8 cellular contexts compared by ENCODE assay signal in the genomic region with DNA sequence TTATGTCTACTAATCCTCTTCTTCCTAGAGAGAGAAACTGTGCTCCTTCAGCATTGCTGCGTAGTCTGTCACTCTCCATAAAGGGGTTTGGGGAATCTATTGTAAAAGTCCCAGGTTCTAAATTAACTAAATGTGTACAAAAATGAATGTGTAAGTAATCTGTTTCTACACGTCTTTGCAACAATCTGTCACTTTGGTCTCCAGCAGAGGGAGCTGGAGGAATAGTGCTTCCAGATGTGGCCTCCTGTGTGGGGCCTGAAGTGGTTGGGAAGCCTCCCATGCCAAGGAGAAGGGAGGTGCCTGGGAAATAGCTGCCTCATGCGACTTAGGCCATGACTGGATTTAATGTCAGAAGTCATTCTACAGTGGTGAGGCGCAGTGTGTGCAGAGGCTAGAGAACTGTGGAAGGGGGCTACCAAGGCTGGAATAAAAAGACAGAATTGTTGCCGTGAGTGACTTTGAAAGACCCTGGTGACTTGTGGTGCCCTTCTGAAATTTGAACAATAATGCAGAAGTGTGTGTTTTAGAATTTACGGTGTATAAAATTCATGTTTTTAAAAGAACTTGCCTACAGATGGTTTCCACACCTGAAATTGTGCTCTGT. TPM values are rescaled to one million over a fixed set of nuclear protein-coding genes. Genes with fewer than 3 reads are reported as not detected.
DNase-seq lines count a peak whose midpoint lies in the region; ATAC-seq, FAIRE-seq and TF ChIP-seq lines count a peak whose summit lies in the region.
"Not testable (repeated sequence)": the region's sequence is repeated elsewhere in the genome, so short reads cannot be mapped to it uniquely, and the experiment has no call there.

No MANE protein-coding gene starts in this region.

- not testable (repeated sequence) for H3K4me1 ChIP-seq in HEK293 (ENCODE audit: control insufficient read depth, insufficient read depth, low read length); adipocyte (ENCODE audit: control insufficient read depth, insufficient read depth, low read length); lung (ENCODE audit: control insufficient read depth in 2 of 2, insufficient read depth in 2 of 2, low read length in 2 of 2)

- ATAC-seq in lung (ENCODE audit: insufficient read depth, low FRiP score): peak; percentile 72

- not testable (repeated sequence) for H3K27me3 ChIP-seq in adipocyte (replicated peaks; ENCODE audit: control insufficient read depth, insufficient read depth, low read length); lung (ENCODE audit: control insufficient read depth, insufficient read depth)

- 63 to 67% methylated on average over 4 to 5 of the region's 6 CpGs for WGBS in lung, 2 donors

- POLR2A ChIA-PET in HEK293 (lab: Yijun Ruan, JAX): not testable (repeated sequence)

- H3K9ac ChIP-seq in adipocyte (ENCODE audit: low read length): not testable (repeated sequence)

- not testable (repeated sequence) for H3K9me3 ChIP-seq in HEK293 (ENCODE audit: control insufficient read depth, insufficient read depth, low read depth, low read length); adipocyte (ENCODE audit: control insufficient read depth, low read length); lung (ENCODE audit: control insufficient read depth in 2 of 2, insufficient read depth in 1 of 2, low read length in 1 of 2)

- not testable (repeated sequence) for H3K4me3 ChIP-seq in HEK293 (ENCODE audit: low read depth, low read length); adipocyte (ENCODE audit: low read length); fibroblast of mammary gland (ENCODE audit: control insufficient read depth, low read depth, low read length); lung

- H3K27ac ChIP-seq in HEK293 (ENCODE audit: extremely low read depth, low read depth, low read length); lung (ENCODE audit: low read depth in 1 of 2, low read length in 1 of 2): not testable (repeated sequence)

- not testable (repeated sequence) for FAIRE-seq in D721Med (lab: Jason Lieb, UNC)

- CTCF ChIA-PET in HEK293 (lab: Yijun Ruan, JAX): interaction anchor here (1.2 kb wide), 1 partner anchor 145 kb away, joined by 3 read pairs; no protein-coding TSS in a partner anchor

- TF ChIP-seq CTCF in D721Med (IDR thresholded peaks at IDR 0.05; ENCODE audit: insufficient read depth, missing control alignments) (peak; percentile 13), fibroblast of mammary gland (conservative IDR thresholded peaks at IDR 0.05; ENCODE audit: control insufficient read depth, insufficient read depth, low read depth, low read length) (peak; percentile 7)
- not testable (repeated sequence) for TF ChIP-seq CTCF in HEK293 (tag by site-specific recombination; IDR thresholded peaks at IDR 0.05); lung (IDR thresholded peaks at IDR 0.05; ENCODE audit: control extremely low read depth, extremely low read depth)

- DNase-seq in D721Med (ENCODE audit: insufficient read length, low spot score); fibroblast of mammary gland (ENCODE audit: low read depth); lung (ENCODE audit: low spot score): not testable (repeated sequence)
- peak; percentile 14 for DNase-seq in NCI-H1105 treated with DMSO at 0.1 percent for 48 hours (lab: John Stamatoyannopoulos, UW)
- peak; percentile 3 for DNase-seq in SHP77 treated with DMSO at 0.1 percent for 48 hours (lab: John Stamatoyannopoulos, UW)
- DNase-seq in adipocyte (ENCODE audit: low read depth): peak; percentile 35
- peak; percentile 5 for DNase-seq in stimulated activated CD4-positive, alpha-beta T cell treated with anti-CD3 and anti-CD28 coated beads, Interleukin-15, amount 100 ng/mL, for 24 hours

- H3K36me3 ChIP-seq in HEK293 (ENCODE audit: control insufficient read depth in 2 of 2, insufficient read depth in 1 of 2, low read length in 2 of 2); adipocyte (ENCODE audit: control insufficient read depth, insufficient read depth, low read length, severe bottlenecking); lung (ENCODE audit: control insufficient read depth in 2 of 2, insufficient read depth in 2 of 2, low read length in 2 of 2): not testable (repeated sequence)

TF ChIP-seq in HEK293, 187 proteins besides CTCF, POLR2A, EP300 and RAD21:
- peak; percentile 12; the same call in 1 of the 2 replicates for TF ChIP-seq ZNF654 (tag by site-specific recombination; IDR thresholded peaks at IDR 0.05; ENCODE audit: low read depth)

RNA-seq across cellular contexts. Expression of gene UXS1, which starts 54.5 kb away (rescaled TPM):
- 10 to 100 TPM; 49.5 to 96.5 TPM for total RNA-seq in lung
- polyA plus RNA-seq in lung: 10 to 100 TPM; 24.6 to 36.7 TPM
